In genomic region chr7:100022621-100023020, GRCh38 we compare ENCODE assay signal across 19 cellular contexts. TPM values are rescaled to one million over a fixed set of nuclear protein-coding genes. Genes with fewer than 3 reads are reported as not detected.
DNase-seq lines count a peak whose midpoint lies in the region; ATAC-seq and TF ChIP-seq lines count a peak whose summit lies in the region.
"Had no signal": no experiment of that assay in that cellular context is flagged by ENCODE, and none has a peak within 500 bp of the region (broad histone marks: within the 10 kb centered on the region; RNA-seq: fewer than 3 reads in every experiment).

No MANE protein-coding gene starts in this region.

- TF ChIP-seq CTCF in hepatocyte (IDR thresholded peaks at IDR 0.05; ENCODE audit: poor library complexity) (no peak), psoas muscle (IDR thresholded peaks at IDR 0.05) (no peak)

- peaks cover 33% of the 10 kb centered on the region for H4K20me1 ChIP-seq in hepatocyte (ENCODE audit: insufficient read depth, poor library complexity, severe bottlenecking)

- H3K9me2 ChIP-seq in hepatocyte (replicated peaks; ENCODE audit: insufficient read depth): no peaks in the 10 kb centered on the region

- intact Hi-C loops in psoas muscle (cut with DNase I): no loop called here

- 71% methylated on average over 5 of the region's 5 CpGs for WGBS in hepatocyte (ENCODE audit: low lambda C conversion rate, missing lambda C conversion rate)
- 76 to 88% (median 78%) methylated on average over 5 of the region's 5 CpGs for WGBS in psoas muscle, 3 donors

- H3K27me3 ChIP-seq in hepatocyte: no peaks in the 10 kb centered on the region
- H3K27me3 ChIP-seq in psoas muscle (ENCODE audit: insufficient read depth in 3 of 3, low read length in 2 of 3): no peaks in the 10 kb centered on the region
- H3K27me3 ChIP-seq: ascending aorta, dorsolateral prefrontal cortex, right atrium auricular region had no signal

- DNase-seq in HuH-7.5 (ENCODE audit: low spot score) (peak; percentile 55), NOMO-1 treated with dmso at 0.1 percent for 144 hours (lab: John Stamatoyannopoulos, UW; ENCODE audit: unreplicated experiment) (peak; percentile 25), hepatocyte (ENCODE audit: low spot score) (peak; percentile 52), psoas muscle (no peak)
- DNase-seq in activated CD8-positive, alpha-beta memory T cell treated with anti-CD3 and anti-CD28 coated beads for 24 hours: no peak
- DNase-seq: C1 segment of cervical spinal cord; dorsolateral prefrontal cortex; foreskin melanocyte; GF-D8; immature natural killer cell; naive thymus-derived CD4-positive, alpha-beta T cell; stimulated activated CD4-positive, alpha-beta T cell treated with anti-CD3 and anti-CD28 coated beads, Interleukin-4, amount 100 ng/mL, for 1 hour; stimulated activated naive CD4-positive, alpha-beta T cell had no signal

- no peak overlapping the region for H3K4me3 ChIP-seq in hepatocyte
- H3K4me3 ChIP-seq in psoas muscle: no peak overlapping the region
- H3K4me3 ChIP-seq: ascending aorta, dorsolateral prefrontal cortex, right atrium auricular region had no signal

- no peaks in the 10 kb centered on the region for H3K36me3 ChIP-seq in hepatocyte (replicated peaks; ENCODE audit: insufficient read depth, low read depth)
- peaks cover 5 to 75% of the 10 kb centered on the region in 2 donors for H3K36me3 ChIP-seq in psoas muscle (ENCODE audit: insufficient read depth in 1 of 2, low read depth in 1 of 2)

- H3K4me1 ChIP-seq in hepatocyte (ENCODE audit: insufficient read depth) (peaks cover 5% of the 10 kb centered on the region), psoas muscle (peaks cover 10% of the 10 kb centered on the region)
- H3K4me1 ChIP-seq: ascending aorta had no signal

- peaks cover 83% of the 10 kb centered on the region for H3K79me2 ChIP-seq in hepatocyte

- no peak overlapping the region for H2AFZ ChIP-seq in hepatocyte

- H3K9me3 ChIP-seq in hepatocyte (ENCODE audit: low read depth) (no peaks in the 10 kb centered on the region), psoas muscle (no peaks in the 10 kb centered on the region)
- H3K9me3 ChIP-seq: ascending aorta, right atrium auricular region had no signal

- ATAC-seq in psoas muscle (peak; percentile 35 to 86 (median 78)), GM21381 (IDR thresholded peaks at IDR 0.05; ENCODE audit: unreplicated experiment) (no peak), GM18502 (IDR thresholded peaks at IDR 0.05; ENCODE audit: poor library complexity, unreplicated experiment) (no peak)
- ATAC-seq: activated CD4-positive, CD25-positive, alpha-beta regulatory T cell treated with anti-CD3 and anti-CD28 coated beads, Interleukin-2, amount 50 U/mL, for 24 hours; naive thymus-derived CD4-positive, alpha-beta T cell had no signal

- no peak overlapping the region for H3K27ac ChIP-seq in hepatocyte
- H3K27ac ChIP-seq in psoas muscle: no peak overlapping the region
- H3K27ac ChIP-seq: ascending aorta, right atrium auricular region had no signal

- H3K4me2 ChIP-seq in hepatocyte: no peak overlapping the region

RNA-seq across cellular contexts. Expression of gene ZKSCAN1, which starts 7.2 kb away (rescaled TPM):
- 41.1 and 44.0 TPM in 2 replicates for total RNA-seq in hepatocyte
- polyA plus RNA-seq in hepatocyte: 27.0 and 29.2 TPM in 2 replicates
- total RNA-seq in psoas muscle: 10 to 100 TPM; 38.5 to 40.2 (median 38.9) TPM
- polyA plus RNA-seq in psoas muscle: 10 to 100 TPM in 1 of 3 donors, 1 to 10 TPM in 2; 5.7 to 15.8 (median 8.8) TPM

RNA-seq across cellular contexts. Expression of gene ZSCAN21, which starts 27.0 kb away (rescaled TPM):
- 9.6 and 10.9 TPM in 2 replicates for total RNA-seq in hepatocyte
- polyA plus RNA-seq in hepatocyte: 11.7 and 12.8 TPM in 2 replicates
- 10 to 100 TPM in 3 of 4 donors, 1 to 10 TPM in 1; 9.9 to 20.3 (median 11.7) TPM for total RNA-seq in psoas muscle
- 10 to 100 TPM in 2 of 3 donors, 1 to 10 TPM in 1; 6.8 to 25.6 (median 16.2) TPM for polyA plus RNA-seq in psoas muscle

RNA-seq across cellular contexts. Expression of gene AZGP1, which starts 46.8 kb away (rescaled TPM):
- total RNA-seq in hepatocyte (46.1 and 52.6 TPM in 2 replicates), psoas muscle (under 1 TPM; 0.49 to 0.82 (median 0.59) TPM)
- polyA plus RNA-seq in hepatocyte (44.3 and 73.6 TPM in 2 replicates), psoas muscle (1 to 10 TPM in 2 of 3 donors, under 1 TPM in 1; 0.73 to 2.4 (median 1.6) TPM)
- total RNA-seq: ascending aorta; LHCN-M2; naive thymus-derived CD4-positive, alpha-beta T cell had no signal
- polyA plus RNA-seq: immature natural killer cell; naive thymus-derived CD4-positive, alpha-beta T cell had no signal

RNA-seq across cellular contexts. Expression of gene ZNF3, which starts 58.9 kb away (rescaled TPM):
- total RNA-seq in hepatocyte (30.1 and 35.6 TPM in 2 replicates), psoas muscle (10 to 100 TPM; 14.6 to 23.8 (median 17.1) TPM)
- polyA plus RNA-seq in hepatocyte (20.7 and 28.3 TPM in 2 replicates), psoas muscle (10 to 100 TPM; 11.2 to 26.4 (median 15.1) TPM)

Comparison
In these comparisons a context has a peak if more than half of its experiments do, and no peak if none do; other contexts are left out.
1. DNase-seq: peak in HuH-7.5 (single experiment), NOMO-1 treated with dmso at 0.1 percent for 144 hours (single experiment) and hepatocyte (single experiment); none in psoas muscle (0 of 2) and activated CD8-positive, alpha-beta memory T cell treated with anti-CD3 and anti-CD28 coated beads for 24 hours (single experiment).
2. ATAC-seq: peak in psoas muscle (4 of 4); none in GM21381 (single experiment) and GM18502 (single experiment).
3. RNA of gene AZGP1, which starts 46.8 kb away (total RNA-seq): 46.1 to 52.6 TPM in hepatocyte; 0.49 to 0.82 TPM in psoas muscle; every median in the first group is over 10 times any median in the second.